ENCODE assay signal across 26 cellular contexts in the genomic region with DNA sequence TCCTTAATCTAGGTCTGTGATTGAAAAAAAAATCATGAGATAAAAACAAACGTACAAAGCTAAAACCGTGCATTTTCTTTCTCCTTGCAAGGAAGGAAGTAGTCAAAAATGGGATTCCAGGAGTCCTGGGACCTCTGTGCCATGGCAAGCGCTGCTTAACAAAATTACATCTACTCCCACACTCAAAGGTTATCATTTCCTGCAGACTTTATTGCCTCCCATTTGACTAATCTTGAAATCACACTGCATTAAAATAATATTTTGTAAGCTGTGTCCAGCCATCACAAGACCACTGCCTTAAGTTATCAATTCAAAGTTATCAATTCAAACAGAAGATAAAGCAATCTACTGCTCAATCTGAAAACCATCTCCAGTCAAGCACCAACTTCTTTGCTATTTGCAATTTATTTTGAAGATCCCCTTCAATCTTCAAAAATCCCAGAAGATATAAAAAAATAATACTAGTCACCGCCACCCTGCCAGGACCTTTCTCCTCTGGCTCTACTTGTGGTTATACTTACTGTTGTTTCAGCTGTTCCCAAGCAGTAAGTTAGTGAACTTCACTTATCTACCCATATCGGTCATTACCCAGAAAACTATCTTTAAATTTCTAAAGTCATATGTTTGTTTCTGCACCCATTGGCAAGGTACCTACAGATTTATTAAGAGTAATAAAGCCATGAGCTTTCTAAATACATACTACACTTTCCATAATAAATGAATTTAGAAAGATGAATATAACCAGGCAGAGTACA. TPM values are rescaled to one million over a fixed set of nuclear protein-coding genes. Genes with fewer than 3 reads are reported as not detected.
DNase-seq lines count a peak whose midpoint lies in the region; ATAC-seq, FAIRE-seq and TF ChIP-seq lines count a peak whose summit lies in the region.
"Had no signal": no experiment of that assay in that cellular context is flagged by ENCODE, and none has a peak within 500 bp of the region (broad histone marks: within the 10 kb centered on the region; RNA-seq: fewer than 3 reads in every experiment).

No MANE protein-coding gene starts in this region.

- peak; percentile 85 for DNase-seq in LHCN-M2 (ENCODE audit: low read depth)
- DNase-seq in caudate nucleus (lab: John Stamatoyannopoulos, UW): no peak
- no peak for DNase-seq in nephron progenitor cell
- DNase-seq in LoVo (ENCODE audit: low spot score): no peak
- no peak for DNase-seq in DMS153 (lab: John Stamatoyannopoulos, UW)
- DNase-seq in HTR-8/SVneo (ENCODE audit: insufficient read length, low spot score): no peak
- DNase-seq: ACHN; activated CD4-positive, CD25-positive, alpha-beta regulatory T cell; activated CD8-positive, alpha-beta T cell treated with anti-CD3 and anti-CD28 coated beads for 36 hours; activated naive CD4-positive, alpha-beta T cell treated with anti-CD3 and anti-CD28 coated beads, Interleukin-2, amount 50 U/mL, for 16 hours; activated T-cell treated with anti-CD3 and anti-CD28 coated beads, Interleukin-2, amount 50 U/mL, for 24 hours; KG1; left colon; natural killer cell; NCI-H187; sigmoid colon; SK-N-SH; stimulated activated CD4-positive, alpha-beta T cell treated with anti-CD3 and anti-CD28 coated beads, Interleukin-1b, Interleukin-23, amount 100 ng/mL, for 48 hours had no signal

- no peaks in the 10 kb centered on the region for H3K27me3 ChIP-seq in BLaER1 treated with 17β-estradiol and CSF1 and Interleukin-3, amounts not matched to agents 10 nM and 100 nM
- H3K27me3 ChIP-seq: sigmoid colon had no signal

- no peak for TF ChIP-seq CTCF in nephron progenitor cell (IDR thresholded peaks at IDR 0.05)

- H3K4me1 ChIP-seq in BLaER1 treated with 17β-estradiol and CSF1 and Interleukin-3, amounts not matched to agents 10 nM and 100 nM: peaks cover 16 to 46% (median 30%) of the 10 kb centered on the region in 10 experiments
- H3K4me1 ChIP-seq: sigmoid colon had no signal

- peaks cover 0 to 19% (median 4%) of the 10 kb centered on the region in 11 experiments; a peak in 7 of 22 replicates for H4K20me1 ChIP-seq in BLaER1 treated with 17β-estradiol and CSF1 and Interleukin-3, amounts not matched to agents 10 nM and 100 nM

- peak overlapping the region; percentile 26 to 72 (median 57); a peak in 21 of 22 replicates for H3K4me2 ChIP-seq in BLaER1 treated with 17β-estradiol and CSF1 and Interleukin-3, amounts not matched to agents 10 nM and 100 nM
- H3K4me2 ChIP-seq: SK-N-SH had no signal

- peaks cover 29% of the 10 kb centered on the region for H3K36me3 Mint-ChIP-seq in nephron progenitor cell (ENCODE audit: low read depth)

- no peaks in the 10 kb centered on the region for H3K27me3 Mint-ChIP-seq in nephron progenitor cell (ENCODE audit: low read depth, poor library complexity)
- H3K27me3 Mint-ChIP-seq: activated CD8-positive, alpha-beta T cell treated with anti-CD3 and anti-CD28 coated beads for 36 hours; activated T-cell treated with anti-CD3 and anti-CD28 coated beads, Interleukin-2, amount 50 U/mL, for 24 hours; stimulated activated memory B cell treated with anti-CD40 and anti-IgM and Interleukin-4, amounts not matched to agents 10 μg/mL and 1 μg/mL and 100 μg/mL, for 72 hours had no signal

- H3K36me3 ChIP-seq in BLaER1 treated with 17β-estradiol and CSF1 and Interleukin-3, amounts not matched to agents 10 nM and 100 nM: peaks cover 67 to 98% (median 84%) of the 10 kb centered on the region in 11 experiments

- ATAC-seq in GM19395 (IDR thresholded peaks at IDR 0.05; ENCODE audit: unreplicated experiment): no peak
- ATAC-seq: activated CD8-positive, alpha-beta T cell treated with anti-CD3 and anti-CD28 coated beads for 36 hours; left colon; natural killer cell had no signal

- peak overlapping the region in 2 of 11 experiments; percentile 10 to 32; a peak in 4 of 22 replicates for H3K9ac ChIP-seq in BLaER1 treated with 17β-estradiol and CSF1 and Interleukin-3, amounts not matched to agents 10 nM and 100 nM
- H3K9ac ChIP-seq: SK-N-SH had no signal

- H3K9me3 Mint-ChIP-seq in nephron progenitor cell: no peaks in the 10 kb centered on the region
- H3K9me3 Mint-ChIP-seq: activated CD8-positive, alpha-beta T cell treated with anti-CD3 and anti-CD28 coated beads for 36 hours; activated T-cell treated with anti-CD3 and anti-CD28 coated beads, Interleukin-2, amount 50 U/mL, for 24 hours; natural killer cell; stimulated activated memory B cell treated with anti-CD40 and anti-IgM and Interleukin-4, amounts not matched to agents 10 μg/mL and 1 μg/mL and 100 μg/mL, for 72 hours; T-helper 2 cell treated with Interferon-gamma antibody and Interleukin-4, amounts not matched to agents 5 μg/mL and 100 μg/mL, for 36 hours had no signal

- H3K4me3 Mint-ChIP-seq in nephron progenitor cell: no peak overlapping the region
- H3K4me3 Mint-ChIP-seq: activated CD8-positive, alpha-beta T cell treated with anti-CD3 and anti-CD28 coated beads for 36 hours; activated T-cell treated with anti-CD3 and anti-CD28 coated beads, Interleukin-2, amount 50 U/mL, for 24 hours; natural killer cell; stimulated activated memory B cell treated with anti-CD40 and anti-IgM and Interleukin-4, amounts not matched to agents 10 μg/mL and 1 μg/mL and 100 μg/mL, for 72 hours; T-helper 2 cell treated with Interferon-gamma antibody and Interleukin-4, amounts not matched to agents 5 μg/mL and 100 μg/mL, for 36 hours had no signal

- H3K4me1 Mint-ChIP-seq in nephron progenitor cell: peaks cover 35% of the 10 kb centered on the region

- H3K27ac Mint-ChIP-seq in nephron progenitor cell: peak overlapping the region; percentile 27
- H3K27ac Mint-ChIP-seq: activated CD8-positive, alpha-beta T cell treated with anti-CD3 and anti-CD28 coated beads for 36 hours; activated T-cell treated with anti-CD3 and anti-CD28 coated beads, Interleukin-2, amount 50 U/mL, for 24 hours; natural killer cell; stimulated activated memory B cell treated with anti-CD40 and anti-IgM and Interleukin-4, amounts not matched to agents 10 μg/mL and 1 μg/mL and 100 μg/mL, for 72 hours; T-helper 2 cell treated with Interferon-gamma antibody and Interleukin-4, amounts not matched to agents 5 μg/mL and 100 μg/mL, for 36 hours had no signal

- H3K27ac ChIP-seq in BLaER1 treated with 17β-estradiol and CSF1 and Interleukin-3, amounts not matched to agents 10 nM and 100 nM: peak overlapping the region in 1 of 11 experiments; percentile 26; a peak in 1 of 22 replicates
- peak overlapping the region; percentile 86 for H3K27ac ChIP-seq in caudate nucleus (ENCODE audit: low read depth, low read length)
- H3K27ac ChIP-seq: C4-2B, coronary artery, sigmoid colon, thoracic aorta had no signal

- no peaks in the 10 kb centered on the region for H3K9me3 ChIP-seq in BLaER1 treated with 17β-estradiol and CSF1 and Interleukin-3, amounts not matched to agents 10 nM and 100 nM (replicated peaks in 1 of 11)
- H3K9me3 ChIP-seq: HAP-1, sigmoid colon, SK-N-SH, thoracic aorta had no signal

- FAIRE-seq in HTR-8/SVneo (lab: Jason Lieb, UNC): no peak

- H3K4me3 ChIP-seq in BLaER1 treated with 17β-estradiol and CSF1 and Interleukin-3, amounts not matched to agents 10 nM and 100 nM: no peak overlapping the region
- H3K4me3 ChIP-seq: coronary artery, HAP-1, sigmoid colon, thoracic aorta had no signal

RNA-seq across cellular contexts. Expression of gene RAP1GAP, which starts 38.1 kb away (rescaled TPM):
- 0.06 and 0.13 TPM in 2 replicates for total RNA-seq in LHCN-M2 (2014; rRNA removed)
- 0.26 TPM for polyA plus RNA-seq in LHCN-M2 (2012)
